ENCODE assay signal across 17 cellular contexts in genomic region chr3:154089416-154090115, GRCh38. TPM values are rescaled to one million over a fixed set of nuclear protein-coding genes. Genes with fewer than 3 reads are reported as not detected.
A peak's percentile ranks its signal among the peaks of the same experiment; 100 is the strongest.
DNase-seq lines count a peak whose midpoint lies in the region; ATAC-seq and TF ChIP-seq lines count a peak whose summit lies in the region.
"Had no signal": no experiment of that assay in that cellular context is flagged by ENCODE, and none has a peak within 500 bp of the region (broad histone marks: within the 10 kb centered on the region; RNA-seq: fewer than 3 reads in every experiment).

No MANE protein-coding gene starts in this region.

- no peaks in the 10 kb centered on the region for H3K79me2 ChIP-seq in PC-9 (ENCODE audit: low read depth)

- DNase-seq in DMS79 treated with DMSO at 0.1 percent for 48 hours (lab: John Stamatoyannopoulos, UW) (peak; percentile 2), PC-9 (peak; percentile 37 to 93), foreskin keratinocyte (peak; percentile 37 to 62), prostate gland (ENCODE audit: low spot score) (peak; percentile 64), GM13977 (ENCODE audit: low spot score) (no peak), NCI-H2029 (lab: John Stamatoyannopoulos, UW) (no peak), ureter (ENCODE audit: low spot score) (no peak)
- DNase-seq: activated CD4-positive, alpha-beta T cell treated with anti-CD3 and anti-CD28 coated beads, Interleukin-2, amount 10 ng/mL, durations not matched to agents 7 days and 5 days; activated naive CD8-positive, alpha-beta T cell treated with anti-CD3 and anti-CD28 coated beads for 36 hours; CD4-positive, alpha-beta memory T cell; DMS153; KBM-7; NCI-H187; NCI-H524; sigmoid colon; T-cell had no signal

- no peaks in the 10 kb centered on the region for H4K20me1 ChIP-seq in PC-9 (ENCODE audit: insufficient read depth)

- H3K27ac ChIP-seq in PC-9 (peak overlapping the region; percentile 39), foreskin keratinocyte (no peak overlapping the region), prostate gland (peak overlapping the region in 1 of 2 donors; percentile 25)
- H3K27ac ChIP-seq: sigmoid colon had no signal

- H3K36me3 ChIP-seq in PC-9 (ENCODE audit: low read depth) (no peaks in the 10 kb centered on the region), prostate gland (no peaks in the 10 kb centered on the region)
- H3K36me3 ChIP-seq: sigmoid colon had no signal

- CTCF ChIA-PET in PC-9 (lab: Charles Lee): interaction anchor here (0.6 kb wide), 1 partner anchor 31 kb away, joined by 10 read pairs; the partner anchor contains the start of gene ARHGEF26

- POLR2A ChIA-PET in PC-9 (lab: Charles Lee; ENCODE audit: unreplicated experiment): interaction anchor here (0.6 to 0.8 kb wide), 2 partner anchors 32 kb away, joined by 3 read pairs; partner anchors contain the start of gene ARHGEF26

- in situ Hi-C loops in GM13977 (cut with MboI; ENCODE audit: low pct_unique_long_range_greater_than_20kb, low sequenced_read_pairs, unreplicated experiment): no loop called here

- H3K9me3 ChIP-seq in PC-9 (ENCODE audit: insufficient read depth, low read depth): no peaks in the 10 kb centered on the region
- H3K9me3 ChIP-seq in prostate gland: no peaks in the 10 kb centered on the region
- H3K9me3 ChIP-seq: sigmoid colon had no signal

- peak overlapping the region; percentile 36; the same call in 1 of the 2 replicates for H3K4me3 ChIP-seq in PC-9
- H3K4me3 ChIP-seq in prostate gland: no peak overlapping the region
- H3K4me3 ChIP-seq: sigmoid colon had no signal

- peak; percentile 87 for ATAC-seq in foreskin keratinocyte
- ATAC-seq: activated T-helper 17 cell treated with anti-CD3 and anti-CD28 coated beads, Interleukin-2, amount 50 U/mL, for 72 hours; T-cell had no signal

- H3F3A ChIP-seq in PC-9 (ENCODE audit: insufficient read depth, low read depth): peaks cover 9% of the 10 kb centered on the region; the same call in 1 of the 2 replicates

- no peaks in the 10 kb centered on the region for H3K27me3 ChIP-seq in PC-9 (ENCODE audit: insufficient read depth, low read depth)
- H3K27me3 ChIP-seq in foreskin keratinocyte: no peaks in the 10 kb centered on the region
- no peaks in the 10 kb centered on the region for H3K27me3 ChIP-seq in prostate gland (replicated peaks; ENCODE audit: insufficient read depth)
- H3K27me3 ChIP-seq: sigmoid colon had no signal

- peaks cover 28% of the 10 kb centered on the region for H3K4me1 ChIP-seq in PC-9 (replicated peaks; ENCODE audit: insufficient read depth)
- no peaks in the 10 kb centered on the region for H3K4me1 ChIP-seq in foreskin keratinocyte
- H3K4me1 ChIP-seq in prostate gland (replicated peaks): peaks cover 3% of the 10 kb centered on the region

- H2AFZ ChIP-seq in PC-9: 0 out of 2 replicates have a peak overlapping the region, but pooled peaks have one; percentile 15

- no peak for TF ChIP-seq CTCF in PC-9 (conservative IDR thresholded peaks at IDR 0.05)
- no peak for TF ChIP-seq CTCF in foreskin keratinocyte (conservative IDR thresholded peaks at IDR 0.05)
- TF ChIP-seq CTCF in prostate gland (IDR thresholded peaks at IDR 0.05): no peak
- no peak for TF ChIP-seq CTCF in GM13977 (IDR thresholded peaks at IDR 0.05; ENCODE audit: extremely low read depth, insufficient read depth, missing control alignments)

- TSS peak; percentile 61 for BruUV-seq in PC-9 (replicated peaks; lab: Mats Ljungman, UMichigan)

- H3K4me2 ChIP-seq in PC-9: peak overlapping the region; percentile 74

- intact Hi-C loops in PC-9 (cut with micrococcal nuclease; ENCODE audit: unreplicated experiment) (loop anchor here (2.0 to 5.0 kb wide), 2 partner anchors 29 to 93 kb away; no protein-coding TSS in a partner anchor), prostate gland (cut with DNase I) (no loop called here)

- WGBS in prostate gland: 53% methylated on average over 11 of the region's 11 CpGs

- H3K9me2 ChIP-seq in PC-9 (ENCODE audit: insufficient read depth): no peaks in the 10 kb centered on the region

- TF ChIP-seq POLR2A in prostate gland (IDR thresholded peaks at IDR 0.05): no peak

RNA-seq across cellular contexts. Expression of gene ARHGEF26, which starts 31.6 kb away (rescaled TPM):
- total RNA-seq in PC-9 (2021) (7.9 and 10.0 TPM in 2 replicates), foreskin keratinocyte (5.2 and 5.3 TPM in 2 replicates), prostate gland (10 to 100 TPM; 15.4 to 26.8 TPM), ureter (19.0 TPM)
- polyA plus RNA-seq in foreskin keratinocyte: 1.4 and 1.7 TPM in 2 replicates

Comparison
In these comparisons a context has a peak if more than half of its experiments do, and no peak if none do; other contexts are left out.
1. DNase-seq: peak in DMS79 treated with DMSO at 0.1 percent for 48 hours (single experiment), PC-9 (2 of 2), foreskin keratinocyte (2 of 2) and prostate gland (single experiment); none in GM13977 (single experiment), NCI-H2029 (single experiment) and ureter (single experiment).